ENCODE assay signal across 21 cellular contexts in the genomic region with DNA sequence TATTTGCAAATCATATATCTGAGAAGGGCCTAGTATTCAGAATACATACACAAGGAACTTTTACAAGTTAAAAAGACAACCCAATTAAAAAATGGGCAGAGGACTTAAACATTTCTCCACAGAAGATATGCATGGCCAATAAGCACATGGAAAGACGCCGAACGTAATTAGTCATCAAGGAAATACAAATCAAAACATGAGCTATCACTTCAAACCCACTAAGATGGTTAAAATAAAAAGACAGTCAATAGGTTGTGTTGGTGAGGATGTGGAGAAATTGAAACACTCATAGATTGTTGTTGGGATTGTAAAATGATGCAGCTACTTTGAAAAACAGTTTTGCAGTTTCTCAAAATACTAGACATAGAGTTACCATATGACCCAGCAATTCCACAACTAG.
"Had no signal": no experiment of that assay in that cellular context is flagged by ENCODE, and none has a peak within 500 bp of the region (broad histone marks: within the 10 kb centered on the region; RNA-seq: fewer than 3 reads in every experiment).

No MANE protein-coding gene starts in this region.

- H3K4me3 ChIP-seq: body of pancreas, dorsolateral prefrontal cortex, right atrium auricular region, tibial nerve, uterus had no signal

- ATAC-seq: activated T-cell treated with anti-CD3 and anti-CD28 coated beads, Interleukin-2, amount 50 U/mL, for 72 hours; body of pancreas; stimulated activated naive B cell treated with anti-CD40 and anti-IgM and Interleukin-4, amounts not matched to agents 10 μg/mL and 1 μg/mL and 100 μg/mL, for 72 hours had no signal

- H3K4me3 Mint-ChIP-seq: activated B cell treated with CpG ODN at 0.5 μM for 24 hours; activated naive CD8-positive, alpha-beta T cell; activated T-cell treated with anti-CD3 and anti-CD28 coated beads, Interleukin-2, amount 50 U/mL, for 72 hours; endodermal cell; nephron; stimulated activated naive B cell treated with anti-CD40 and anti-IgM and Interleukin-4, amounts not matched to agents 10 μg/mL and 1 μg/mL and 100 μg/mL, for 72 hours had no signal

- H3K9me3 Mint-ChIP-seq: activated B cell treated with CpG ODN at 0.5 μM for 24 hours; activated T-cell treated with anti-CD3 and anti-CD28 coated beads, Interleukin-2, amount 50 U/mL, for 72 hours; endodermal cell; nephron had no signal

- H3K4me1 Mint-ChIP-seq: activated B cell treated with CpG ODN at 0.5 μM for 24 hours; stimulated activated naive B cell treated with anti-CD40 and anti-IgM and Interleukin-4, amounts not matched to agents 10 μg/mL and 1 μg/mL and 100 μg/mL, for 72 hours had no signal

- H3K27ac ChIP-seq: body of pancreas, right atrium auricular region had no signal

- H3K27me3 ChIP-seq: body of pancreas, dorsolateral prefrontal cortex, right atrium auricular region, tibial nerve had no signal

- DNase-seq: activated B cell treated with CpG ODN at 0.5 μM for 24 hours; activated CD4-positive, alpha-beta T cell treated with anti-CD3 and anti-CD28 coated beads for 48 hours; activated CD8-positive, alpha-beta memory T cell treated with anti-CD3 and anti-CD28 coated beads, Interleukin-2, amount 50 U/mL, for 48 hours; activated gamma-delta T cell; activated T-cell treated with anti-CD3 and anti-CD28 coated beads, Interleukin-2, amount 50 U/mL, for 72 hours; amniotic stem cell; body of pancreas; dorsolateral prefrontal cortex; endodermal cell; kidney glomerular epithelial cell; nucleus accumbens; stimulated activated CD4-positive, alpha-beta T cell treated with anti-CD3 and anti-CD28 coated beads, Interleukin-15, amount 100 ng/mL, for 24 hours; stimulated activated CD4-positive, alpha-beta T cell treated with anti-CD3 and anti-CD28 coated beads, Interleukin-4, amount 100 ng/mL, for 1 hour; stimulated activated naive B cell treated with anti-CD40 and anti-IgM and Interleukin-4, amounts not matched to agents 10 μg/mL and 1 μg/mL and 100 μg/mL, for 72 hours; substantia nigra; T-helper 2 cell; uterus had no signal

- H3K36me3 Mint-ChIP-seq: activated naive CD8-positive, alpha-beta T cell; stimulated activated naive B cell treated with anti-CD40 and anti-IgM and Interleukin-4, amounts not matched to agents 10 μg/mL and 1 μg/mL and 100 μg/mL, for 72 hours had no signal

- H3K36me3 ChIP-seq: right atrium auricular region, tibial nerve, uterus had no signal

- H3K27ac Mint-ChIP-seq: activated B cell treated with CpG ODN at 0.5 μM for 24 hours; activated naive CD8-positive, alpha-beta T cell; endodermal cell; stimulated activated naive B cell treated with anti-CD40 and anti-IgM and Interleukin-4, amounts not matched to agents 10 μg/mL and 1 μg/mL and 100 μg/mL, for 72 hours had no signal
